In the genomic region with DNA sequence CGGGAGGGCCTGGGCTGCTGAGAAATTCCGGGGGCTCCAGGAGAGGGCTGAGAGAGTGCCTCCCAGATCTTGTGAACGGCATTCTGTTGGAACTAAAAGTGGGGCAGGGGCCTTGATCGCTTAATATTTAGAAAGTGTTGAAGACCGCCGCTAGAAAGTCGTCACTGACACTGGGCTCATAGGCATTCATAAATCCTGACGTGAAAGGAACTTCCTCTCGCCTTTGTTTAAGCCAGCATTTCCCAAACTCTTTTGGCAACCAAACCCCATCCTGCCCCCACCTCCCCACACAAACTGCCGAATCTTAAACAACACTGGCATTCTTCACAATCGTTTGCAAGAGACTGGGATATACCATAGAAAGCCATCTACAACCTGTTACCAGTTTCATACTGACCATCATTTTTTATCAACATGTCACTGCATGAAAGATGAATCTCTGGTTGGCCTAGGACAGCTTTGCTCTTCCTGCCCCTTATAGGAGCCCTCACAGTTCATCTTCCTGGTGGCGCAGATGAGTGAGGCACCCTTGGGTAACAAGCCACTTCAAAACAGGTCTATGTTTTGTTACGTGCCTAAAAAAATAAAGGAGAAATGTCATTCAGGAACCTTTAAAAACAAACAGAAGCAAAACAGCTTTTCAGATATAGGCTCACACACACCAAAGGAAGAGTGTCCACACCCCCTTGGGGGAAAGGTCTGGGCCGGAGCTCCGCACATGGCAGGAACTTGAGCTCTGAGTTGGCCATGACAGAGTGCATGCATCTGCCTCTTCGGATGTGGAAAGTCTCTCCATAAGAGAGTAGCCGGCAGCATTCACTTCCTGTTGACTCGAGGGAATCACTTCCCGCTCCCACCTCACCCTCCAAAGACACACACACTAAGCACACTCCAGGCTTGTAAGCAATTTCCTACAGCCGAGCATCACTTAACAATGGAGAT, we compare ENCODE assay signal across 25 cellular contexts. TPM values are rescaled to one million over a fixed set of nuclear protein-coding genes. Genes with fewer than 3 reads are reported as not detected.
DNase-seq lines count a peak whose midpoint lies in the region; ATAC-seq, FAIRE-seq and TF ChIP-seq lines count a peak whose summit lies in the region.
"Had no signal": no experiment of that assay in that cellular context is flagged by ENCODE, and none has a peak within 500 bp of the region (broad histone marks: within the 10 kb centered on the region; RNA-seq: fewer than 3 reads in every experiment).

No MANE protein-coding gene starts in this region.

- H3K27me3 Mint-ChIP-seq in activated CD4-positive, alpha-beta memory T cell treated with anti-CD3 and anti-CD28 coated beads for 36 hours = no peaks in the 10 kb centered on the region
- no peaks in the 10 kb centered on the region for H3K27me3 Mint-ChIP-seq in activated CD4-positive, alpha-beta memory T cell treated with anti-CD3 and anti-CD28 coated beads, Interleukin-2, amount 10 ng/mL, durations not matched to agents 7 days and 5 days
- H3K27me3 Mint-ChIP-seq in stimulated activated naive B cell treated with anti-CD40 and anti-IgM and Interleukin-4, amounts not matched to agents 10 μg/mL and 1 μg/mL and 100 μg/mL, for 72 hours = no peaks in the 10 kb centered on the region
- H3K27me3 Mint-ChIP-seq: activated CD4-positive, alpha-beta T cell treated with anti-CD3 and anti-CD28 coated beads, Interleukin-2, amount 10 ng/mL, durations not matched to agents 7 days and 5 days had no signal

- H3K9me3 Mint-ChIP-seq in activated CD4-positive, alpha-beta memory T cell treated with anti-CD3 and anti-CD28 coated beads for 36 hours = peaks cover 4% of the 10 kb centered on the region
- no peaks in the 10 kb centered on the region for H3K9me3 Mint-ChIP-seq in activated CD4-positive, alpha-beta memory T cell treated with anti-CD3 and anti-CD28 coated beads, Interleukin-2, amount 10 ng/mL, durations not matched to agents 7 days and 5 days
- peaks cover 4% of the 10 kb centered on the region in 2 donors for H3K9me3 Mint-ChIP-seq in stimulated activated naive B cell treated with anti-CD40 and anti-IgM and Interleukin-4, amounts not matched to agents 10 μg/mL and 1 μg/mL and 100 μg/mL, for 72 hours
- H3K9me3 Mint-ChIP-seq: activated CD4-positive, alpha-beta T cell treated with anti-CD3 and anti-CD28 coated beads, Interleukin-2, amount 10 ng/mL, durations not matched to agents 7 days and 5 days; H9 had no signal

- ATAC-seq in stimulated activated naive B cell treated with anti-CD40 and anti-IgM and Interleukin-4, amounts not matched to agents 10 μg/mL and 1 μg/mL and 100 μg/mL, for 72 hours (replicated peaks) = no peak
- ATAC-seq in HG03521 (IDR thresholded peaks at IDR 0.05; ENCODE audit: unreplicated experiment) (no peak), left ventricle myocardium superior (no peak)

- H3K9me1 ChIP-seq in endothelial cell of umbilical vein (replicated peaks; ENCODE audit: control insufficient read depth, extremely low read depth, insufficient read depth, low read length) = no peaks in the 10 kb centered on the region

- peak overlapping the region; percentile 28 for H3K27ac Mint-ChIP-seq in activated CD4-positive, alpha-beta memory T cell treated with anti-CD3 and anti-CD28 coated beads for 36 hours
- no peak overlapping the region for H3K27ac Mint-ChIP-seq in activated CD4-positive, alpha-beta memory T cell treated with anti-CD3 and anti-CD28 coated beads, Interleukin-2, amount 10 ng/mL, durations not matched to agents 7 days and 5 days
- H3K27ac Mint-ChIP-seq in stimulated activated naive B cell treated with anti-CD40 and anti-IgM and Interleukin-4, amounts not matched to agents 10 μg/mL and 1 μg/mL and 100 μg/mL, for 72 hours = peak overlapping the region; percentile 93
- H3K27ac Mint-ChIP-seq: activated CD4-positive, alpha-beta T cell treated with anti-CD3 and anti-CD28 coated beads, Interleukin-2, amount 10 ng/mL, durations not matched to agents 7 days and 5 days had no signal

- H3K27me3 ChIP-seq in endothelial cell of umbilical vein (ENCODE audit: control insufficient read depth in 2 of 2, insufficient read depth in 2 of 2, low read length in 2 of 2) = no peaks in the 10 kb centered on the region
- H3K27me3 ChIP-seq: Peyer's patch, SJCRH30, stomach had no signal

- intact Hi-C loops in activated CD4-positive, alpha-beta memory T cell treated with anti-CD3 and anti-CD28 coated beads for 36 hours (cut with micrococcal nuclease) = no loop called here
- intact Hi-C loops in endothelial cell of umbilical vein (cut with micrococcal nuclease) (no loop called here), left ventricle myocardium superior (cut with micrococcal nuclease) (no loop called here)

- H3K79me2 ChIP-seq in endothelial cell of umbilical vein (ENCODE audit: control insufficient read depth, insufficient read depth, low read length) = no peaks in the 10 kb centered on the region

- H3K4me3 Mint-ChIP-seq in activated CD4-positive, alpha-beta memory T cell treated with anti-CD3 and anti-CD28 coated beads for 36 hours = no peak overlapping the region
- H3K4me3 Mint-ChIP-seq in activated CD4-positive, alpha-beta memory T cell treated with anti-CD3 and anti-CD28 coated beads, Interleukin-2, amount 10 ng/mL, durations not matched to agents 7 days and 5 days = no peak overlapping the region
- H3K4me3 Mint-ChIP-seq in stimulated activated naive B cell treated with anti-CD40 and anti-IgM and Interleukin-4, amounts not matched to agents 10 μg/mL and 1 μg/mL and 100 μg/mL, for 72 hours = no peak overlapping the region
- H3K4me3 Mint-ChIP-seq: activated CD4-positive, alpha-beta T cell treated with anti-CD3 and anti-CD28 coated beads, Interleukin-2, amount 10 ng/mL, durations not matched to agents 7 days and 5 days; H9 had no signal

- peak; percentile 43 for FAIRE-seq in endothelial cell of umbilical vein (lab: Jason Lieb, UNC)
- FAIRE-seq: A204.1, D721Med, keratinocyte had no signal

- H4K20me1 ChIP-seq in endothelial cell of umbilical vein (replicated peaks; ENCODE audit: control insufficient read depth, extremely low read depth, insufficient read depth, low read length) = no peaks in the 10 kb centered on the region

- H3K9me3 ChIP-seq in endothelial cell of umbilical vein (replicated peaks; ENCODE audit: control insufficient read depth, insufficient read depth, low read length) = no peaks in the 10 kb centered on the region
- H3K9me3 ChIP-seq: Peyer's patch, SJCRH30, stomach had no signal

- H3K4me3 ChIP-seq in endothelial cell of umbilical vein (replicated peaks in 1 of 3; ENCODE audit: insufficient read depth in 1 of 3, low read depth in 1 of 3, low read length in 3 of 3) = no peak overlapping the region
- H3K4me3 ChIP-seq: Peyer's patch, SJCRH30, stomach had no signal

- peaks cover 5% of the 10 kb centered on the region for H3K4me1 ChIP-seq in endothelial cell of umbilical vein (ENCODE audit: control insufficient read depth, extremely low read depth, insufficient read depth, low read length)
- H3K4me1 ChIP-seq: Peyer's patch, SJCRH30, stomach had no signal

- no peak for TF ChIP-seq CTCF in endothelial cell of umbilical vein (IDR thresholded peaks at IDR 0.05; ENCODE audit: extremely low read depth in 1 of 2, insufficient read depth in 1 of 2, low read depth in 1 of 2, low read length in 2 of 2)

- peaks cover 15% of the 10 kb centered on the region for H3K4me1 Mint-ChIP-seq in activated CD4-positive, alpha-beta memory T cell treated with anti-CD3 and anti-CD28 coated beads for 36 hours (ENCODE audit: low read depth)
- no peaks in the 10 kb centered on the region for H3K4me1 Mint-ChIP-seq in activated CD4-positive, alpha-beta memory T cell treated with anti-CD3 and anti-CD28 coated beads, Interleukin-2, amount 10 ng/mL, durations not matched to agents 7 days and 5 days
- H3K4me1 Mint-ChIP-seq in stimulated activated naive B cell treated with anti-CD40 and anti-IgM and Interleukin-4, amounts not matched to agents 10 μg/mL and 1 μg/mL and 100 μg/mL, for 72 hours = peaks cover 18 to 24% of the 10 kb centered on the region in 2 donors

- no peak for TF ChIP-seq POLR2A in endothelial cell of umbilical vein (IDR thresholded peaks at IDR 0.05; ENCODE audit: low read depth, low read length)

- H3K36me3 Mint-ChIP-seq in activated CD4-positive, alpha-beta memory T cell treated with anti-CD3 and anti-CD28 coated beads for 36 hours = peaks cover 63% of the 10 kb centered on the region
- H3K36me3 Mint-ChIP-seq in activated CD4-positive, alpha-beta memory T cell treated with anti-CD3 and anti-CD28 coated beads, Interleukin-2, amount 10 ng/mL, durations not matched to agents 7 days and 5 days (ENCODE audit: low read depth) = peaks cover 54% of the 10 kb centered on the region
- peaks cover 59 to 70% of the 10 kb centered on the region in 2 donors for H3K36me3 Mint-ChIP-seq in stimulated activated naive B cell treated with anti-CD40 and anti-IgM and Interleukin-4, amounts not matched to agents 10 μg/mL and 1 μg/mL and 100 μg/mL, for 72 hours

- CTCF ChIA-PET in activated CD4-positive, alpha-beta memory T cell treated with anti-CD3 and anti-CD28 coated beads for 36 hours (lab: Charles Lee) = interaction anchor here (1.8 kb wide), 1 partner anchor 11 kb away, joined by 9 read pairs; no protein-coding TSS in a partner anchor
- CTCF ChIA-PET in activated CD4-positive, alpha-beta memory T cell treated with anti-CD3 and anti-CD28 coated beads, Interleukin-2, amount 10 ng/mL, durations not matched to agents 7 days and 5 days (lab: Charles Lee) = interaction anchor here (1.2 kb wide), 1 partner anchor 10 kb away, joined by 3 read pairs; no protein-coding TSS in a partner anchor
- CTCF ChIA-PET in endothelial cell of umbilical vein (lab: Charles Lee) = interaction anchor here (0.9 to 3.7 kb wide), 2 partner anchors 11 to 27 kb away, joined by 3 to 28 read pairs; no protein-coding TSS in a partner anchor

- no peak overlapping the region for H2AFZ ChIP-seq in endothelial cell of umbilical vein (ENCODE audit: low read depth, low read length)

- no TSS peak for BruUV-seq in endothelial cell of umbilical vein (replicated peaks; lab: Mats Ljungman, UMichigan)

- DNase-seq in activated CD4-positive, alpha-beta memory T cell treated with anti-CD3 and anti-CD28 coated beads for 36 hours = peak; percentile 4
- no peak for DNase-seq in activated CD4-positive, alpha-beta memory T cell treated with anti-CD3 and anti-CD28 coated beads, Interleukin-2, amount 10 ng/mL, durations not matched to agents 7 days and 5 days
- peak; percentile 2 for DNase-seq in RPMI7951 (ENCODE audit: low read depth)
- no peak for DNase-seq in endothelial cell of umbilical vein (ENCODE audit: low read depth, low spot score)
- DNase-seq in stimulated activated naive B cell treated with anti-CD40 and anti-IgM and Interleukin-4, amounts not matched to agents 10 μg/mL and 1 μg/mL and 100 μg/mL, for 72 hours = no peak
- no peak for DNase-seq in GM03348 (ENCODE audit: low spot score)
- DNase-seq in left ventricle myocardium superior = no peak
- DNase-seq: activated CD4-positive, alpha-beta T cell treated with anti-CD3 and anti-CD28 coated beads, Interleukin-2, amount 10 ng/mL, durations not matched to agents 7 days and 5 days; effector memory CD4-positive, alpha-beta T cell; H9; KBM-7; mesenchymal stem cell; MM.1S; NCI-H1436; NCI-H510A treated with DMSO at 0.1 percent for 48 hours; retina; SJCRH30; stimulated activated CD4-positive, alpha-beta T cell treated with anti-CD3 and anti-CD28 coated beads, Interleukin-4, amount 100 ng/mL, for 1 hour; stomach; trophoblast cell had no signal

- peaks cover 9 to 17% of the 10 kb centered on the region in 2 experiments for H3K36me3 ChIP-seq in endothelial cell of umbilical vein (ENCODE audit: control insufficient read depth in 2 of 2, extremely low read depth in 1 of 2, insufficient read depth in 2 of 2, low read length in 2 of 2)

- POLR2A ChIA-PET in activated CD4-positive, alpha-beta memory T cell treated with anti-CD3 and anti-CD28 coated beads for 36 hours (lab: Charles Lee) = no interaction called here
- POLR2A ChIA-PET in activated CD4-positive, alpha-beta memory T cell treated with anti-CD3 and anti-CD28 coated beads, Interleukin-2, amount 10 ng/mL, durations not matched to agents 7 days and 5 days (lab: Charles Lee) = interaction anchor here (1.3 kb wide), 1 partner anchor 147 kb away, joined by 3 read pairs; no protein-coding TSS in a partner anchor
- POLR2A ChIA-PET in endothelial cell of umbilical vein (lab: Charles Lee) = no interaction called here

- H3K4me2 ChIP-seq in endothelial cell of umbilical vein (ENCODE audit: insufficient read depth, low read length) = no peak overlapping the region

- dilution Hi-C loops in endothelial cell of umbilical vein (cut with MboI; ENCODE audit: extremely low pct_ligation_motif_present, low sequenced_read_pairs) = no loop called here

- H3K27ac ChIP-seq in endothelial cell of umbilical vein (ENCODE audit: insufficient read depth, low read depth, low read length) = no peak overlapping the region
- H3K27ac ChIP-seq: SJCRH30 had no signal

- H3K9ac ChIP-seq in endothelial cell of umbilical vein (replicated peaks; ENCODE audit: extremely low read depth, insufficient read depth, low read length) = no peak overlapping the region

RNA-seq across cellular contexts. Expression of a gene that starts 13.0 kb away (rescaled TPM):
- total RNA-seq in activated CD4-positive, alpha-beta memory T cell treated with anti-CD3 and anti-CD28 coated beads for 36 hours = 10 to 100 TPM; 43.9 to 46.0 TPM
- 10 to 100 TPM; 41.5 to 45.4 TPM for total RNA-seq in activated CD4-positive, alpha-beta memory T cell treated with anti-CD3 and anti-CD28 coated beads, Interleukin-2, amount 10 ng/mL, durations not matched to agents 7 days and 5 days
- 23.9 and 30.8 TPM in 2 replicates for total RNA-seq in RPMI7951 (2014; rRNA removed; shearing (Covaris generic))
- total RNA-seq in endothelial cell of umbilical vein (14.7 and 24.7 TPM in 2 replicates), left ventricle myocardium superior (25.8 TPM)
- 20.2 and 27.3 TPM in 2 replicates for polyA plus RNA-seq in endothelial cell of umbilical vein
- 25.3 and 28.8 TPM in 2 replicates for polyA plus RNA-seq in endothelial cell of umbilical vein (2011; cell fraction: cytosol; rRNA removed)
- polyA plus RNA-seq in endothelial cell of umbilical vein (2011; cell fraction: nucleus; rRNA removed) = 75.2 and 99.2 TPM in 2 replicates
- polyA plus RNA-seq in endothelial cell of umbilical vein (2012) = 23.2 and 30.1 TPM in 2 replicates
- polyA minus RNA-seq in endothelial cell of umbilical vein = 36.1 and 36.8 TPM in 2 replicates
- 9.4 TPM for polyA minus RNA-seq in endothelial cell of umbilical vein (2011; cell fraction: cytosol; rRNA and poly(A)+ RNA removed)
- 25.5 and 32.7 TPM in 2 replicates for polyA minus RNA-seq in endothelial cell of umbilical vein (2011; cell fraction: nucleus; rRNA and poly(A)+ RNA removed)

Comparison
In these comparisons a context has a peak if more than half of its experiments do, and no peak if none do; other contexts are left out.
1. DNase-seq: peak in activated CD4-positive, alpha-beta memory T cell treated with anti-CD3 and anti-CD28 coated beads for 36 hours (single experiment) and RPMI7951 (single experiment); none in activated CD4-positive, alpha-beta memory T cell treated with anti-CD3 and anti-CD28 coated beads, Interleukin-2, amount 10 ng/mL, durations not matched to agents 7 days and 5 days (single experiment), endothelial cell of umbilical vein (single experiment), stimulated activated naive B cell treated with anti-CD40 and anti-IgM and Interleukin-4, amounts not matched to agents 10 μg/mL and 1 μg/mL and 100 μg/mL, for 72 hours (single experiment), GM03348 (single experiment) and left ventricle myocardium superior (single experiment).